29 cellular contexts compared by ENCODE assay signal in genomic region chr17:10311131-10311530, GRCh38.
"Had no signal": no experiment of that assay in that cellular context is flagged by ENCODE, and none has a peak within 500 bp of the region (broad histone marks: within the 10 kb centered on the region; RNA-seq: fewer than 3 reads in every experiment).

No MANE protein-coding gene starts in this region.

- H3K4me3 ChIP-seq: adrenal gland, body of pancreas, gastrocnemius medialis, heart left ventricle had no signal

- H3K4me3 Mint-ChIP-seq: activated CD4-positive, alpha-beta T cell treated with anti-CD3 and anti-CD28 coated beads, Interleukin-2, amount 10 ng/mL, durations not matched to agents 7 days and 5 days; activated CD8-positive, alpha-beta T cell treated with anti-CD3 and anti-CD28 coated beads for 36 hours; activated naive CD4-positive, alpha-beta T cell treated with anti-CD3 and anti-CD28 coated beads for 36 hours; activated naive CD4-positive, alpha-beta T cell treated with anti-CD3 and anti-CD28 coated beads, Interleukin-2, amount 50 U/mL, for 24 hours; activated naive CD8-positive, alpha-beta T cell treated with anti-CD3 and anti-CD28 coated beads for 36 hours; activated naive CD8-positive, alpha-beta T cell treated with anti-CD3 and anti-CD28 coated beads, Interleukin-2, amount 50 U/mL, for 24 hours; activated T-helper 1 cell treated with anti-CD3 and anti-CD28 coated beads, Interleukin-12 subunit alpha, Interleukin-12 subunit beta, Interleukin-2, Interleukin-4 antibody, amounts not matched to agents 30 ng/mL and 10 ng/mL and 1 ng/mL, durations not matched to agents 14 hours and 24 hours and 36 hours; effector memory CD8-positive, alpha-beta T cell; WTC11 had no signal

- H3K4me1 ChIP-seq: adrenal gland, body of pancreas, gastrocnemius medialis, heart left ventricle had no signal

- H3K27ac ChIP-seq: adrenal gland, body of pancreas, gastrocnemius medialis, heart left ventricle had no signal

- H3K27me3 ChIP-seq: adrenal gland, body of pancreas, gastrocnemius medialis had no signal

- ATAC-seq: activated CD8-positive, alpha-beta T cell treated with anti-CD3 and anti-CD28 coated beads for 36 hours; activated naive CD8-positive, alpha-beta T cell treated with anti-CD3 and anti-CD28 coated beads, Interleukin-2, amount 50 U/mL, for 24 hours; body of pancreas; effector memory CD8-positive, alpha-beta T cell; heart left ventricle; WTC11 had no signal

- DNase-seq: activated CD4-positive, alpha-beta T cell treated with anti-CD3 and anti-CD28 coated beads for 1 hour; activated CD4-positive, alpha-beta T cell treated with anti-CD3 and anti-CD28 coated beads for 4 hours; activated CD4-positive, alpha-beta T cell treated with anti-CD3 and anti-CD28 coated beads, Interleukin-2, amount 10 ng/mL, durations not matched to agents 7 days and 5 days; activated CD4-positive, alpha-beta T cell treated with anti-CD3 and anti-CD28 coated beads, Interleukin-2, amount 50 U/mL, for 4 hours; activated CD8-positive, alpha-beta memory T cell treated with anti-CD3 and anti-CD28 coated beads for 24 hours; activated CD8-positive, alpha-beta T cell treated with anti-CD3 and anti-CD28 coated beads for 36 hours; activated effector memory CD4-positive, alpha-beta T cell treated with anti-CD3 and anti-CD28 coated beads, Interleukin-2, amount 50 U/mL, for 16 hours; activated naive CD4-positive, alpha-beta T cell treated with anti-CD3 and anti-CD28 coated beads for 36 hours; activated naive CD8-positive, alpha-beta T cell treated with anti-CD3 and anti-CD28 coated beads for 36 hours; activated naive CD8-positive, alpha-beta T cell treated with anti-CD3 and anti-CD28 coated beads, Interleukin-2, amount 50 U/mL, for 24 hours; activated T-cell treated with anti-CD3 and anti-CD28 coated beads, Interleukin-2, amount 50 U/mL, for 48 hours; adrenal gland; amygdala; aorta; body of pancreas; caudate nucleus; cortex of kidney; dermis blood vessel endothelial cell; effector CD4-positive, alpha-beta T cell; effector memory CD8-positive, alpha-beta T cell; foreskin fibroblast; gastrocnemius medialis; glutamatergic neuron; heart left ventricle; T-helper 2 cell had no signal

- H3K9me3 Mint-ChIP-seq: activated CD4-positive, alpha-beta T cell treated with anti-CD3 and anti-CD28 coated beads, Interleukin-2, amount 10 ng/mL, durations not matched to agents 7 days and 5 days; activated CD8-positive, alpha-beta T cell treated with anti-CD3 and anti-CD28 coated beads for 36 hours; activated naive CD4-positive, alpha-beta T cell treated with anti-CD3 and anti-CD28 coated beads for 36 hours; activated naive CD4-positive, alpha-beta T cell treated with anti-CD3 and anti-CD28 coated beads, Interleukin-2, amount 50 U/mL, for 24 hours; activated naive CD8-positive, alpha-beta T cell treated with anti-CD3 and anti-CD28 coated beads for 36 hours; activated naive CD8-positive, alpha-beta T cell treated with anti-CD3 and anti-CD28 coated beads, Interleukin-2, amount 50 U/mL, for 24 hours; activated T-helper 1 cell treated with anti-CD3 and anti-CD28 coated beads, Interleukin-12 subunit alpha, Interleukin-12 subunit beta, Interleukin-2, Interleukin-4 antibody, amounts not matched to agents 30 ng/mL and 10 ng/mL and 1 ng/mL, durations not matched to agents 14 hours and 24 hours and 36 hours; activated T-helper 2 cell treated with anti-CD3 and anti-CD28 coated beads, Interferon-gamma antibody, Interleukin-2, Interleukin-4, amounts not matched to agents 10 μg/mL and 5 μg/mL and 100 μg/mL, durations not matched to agents 14 hours and 24 hours and 36 hours; effector memory CD8-positive, alpha-beta T cell had no signal

- H3K27ac Mint-ChIP-seq: activated CD4-positive, alpha-beta T cell treated with anti-CD3 and anti-CD28 coated beads, Interleukin-2, amount 10 ng/mL, durations not matched to agents 7 days and 5 days; activated CD8-positive, alpha-beta T cell treated with anti-CD3 and anti-CD28 coated beads for 36 hours; activated naive CD4-positive, alpha-beta T cell treated with anti-CD3 and anti-CD28 coated beads for 36 hours; activated naive CD4-positive, alpha-beta T cell treated with anti-CD3 and anti-CD28 coated beads, Interleukin-2, amount 50 U/mL, for 24 hours; activated naive CD8-positive, alpha-beta T cell treated with anti-CD3 and anti-CD28 coated beads for 36 hours; activated naive CD8-positive, alpha-beta T cell treated with anti-CD3 and anti-CD28 coated beads, Interleukin-2, amount 50 U/mL, for 24 hours; activated T-helper 1 cell treated with anti-CD3 and anti-CD28 coated beads, Interleukin-12 subunit alpha, Interleukin-12 subunit beta, Interleukin-2, Interleukin-4 antibody, amounts not matched to agents 30 ng/mL and 10 ng/mL and 1 ng/mL, durations not matched to agents 14 hours and 24 hours and 36 hours; activated T-helper 2 cell treated with anti-CD3 and anti-CD28 coated beads, Interferon-gamma antibody, Interleukin-2, Interleukin-4, amounts not matched to agents 10 μg/mL and 5 μg/mL and 100 μg/mL, durations not matched to agents 14 hours and 24 hours and 36 hours; effector memory CD8-positive, alpha-beta T cell; WTC11 had no signal

- H3K36me3 Mint-ChIP-seq: activated naive CD4-positive, alpha-beta T cell treated with anti-CD3 and anti-CD28 coated beads, Interleukin-2, amount 50 U/mL, for 24 hours; activated naive CD8-positive, alpha-beta T cell treated with anti-CD3 and anti-CD28 coated beads for 36 hours had no signal

- H3K27me3 Mint-ChIP-seq: activated CD4-positive, alpha-beta T cell treated with anti-CD3 and anti-CD28 coated beads, Interleukin-2, amount 10 ng/mL, durations not matched to agents 7 days and 5 days; activated naive CD8-positive, alpha-beta T cell treated with anti-CD3 and anti-CD28 coated beads, Interleukin-2, amount 50 U/mL, for 24 hours had no signal

- H3K4me1 Mint-ChIP-seq: activated CD4-positive, alpha-beta T cell treated with anti-CD3 and anti-CD28 coated beads, Interleukin-2, amount 10 ng/mL, durations not matched to agents 7 days and 5 days; activated naive CD4-positive, alpha-beta T cell treated with anti-CD3 and anti-CD28 coated beads, Interleukin-2, amount 50 U/mL, for 24 hours; activated naive CD8-positive, alpha-beta T cell treated with anti-CD3 and anti-CD28 coated beads for 36 hours; activated naive CD8-positive, alpha-beta T cell treated with anti-CD3 and anti-CD28 coated beads, Interleukin-2, amount 50 U/mL, for 24 hours had no signal
